31 cellular contexts compared by ENCODE assay signal in the genomic region with DNA sequence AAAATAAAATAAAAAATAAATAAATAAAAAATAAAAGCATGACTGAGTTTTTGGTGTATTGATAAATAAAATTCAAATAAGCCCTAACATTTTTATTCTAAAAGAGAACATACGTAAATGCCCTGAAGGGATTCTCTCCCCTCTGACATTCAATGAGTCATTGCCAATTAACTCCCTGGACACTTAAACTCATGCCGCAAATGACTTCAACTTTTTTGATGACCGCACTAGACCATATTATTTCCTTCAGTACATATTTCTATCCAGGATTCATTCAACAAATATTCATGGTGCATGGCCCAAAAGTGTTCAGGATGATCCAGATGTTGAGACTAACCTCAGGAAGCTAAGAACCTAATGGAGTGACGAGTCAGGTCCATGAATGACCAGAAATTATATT.
"Had no signal": no experiment of that assay in that cellular context is flagged by ENCODE, and none has a peak within 500 bp of the region (broad histone marks: within the 10 kb centered on the region; RNA-seq: fewer than 3 reads in every experiment).

No MANE protein-coding gene starts in this region.

- H3K27me3 ChIP-seq: esophagus muscularis mucosa, foreskin keratinocyte, heart left ventricle, pancreas, sigmoid colon, suprapubic skin, tibial artery had no signal

- H3K27me3 Mint-ChIP-seq: activated CD4-positive, alpha-beta memory T cell treated with anti-CD3 and anti-CD28 coated beads, Interleukin-2, amount 10 ng/mL, durations not matched to agents 7 days and 5 days; activated CD4-positive, alpha-beta T cell treated with anti-CD3 and anti-CD28 coated beads, Interleukin-2, amount 10 ng/mL, durations not matched to agents 24 days and 14 days; activated T-cell treated with anti-CD3 and anti-CD28 coated beads, Interleukin-2, amount 50 U/mL, for 24 hours had no signal

- H3K4me2 ChIP-seq: smooth muscle cell had no signal

- H3K4me1 Mint-ChIP-seq: activated CD4-positive, alpha-beta memory T cell treated with anti-CD3 and anti-CD28 coated beads, Interleukin-2, amount 10 ng/mL, durations not matched to agents 7 days and 5 days; activated CD4-positive, alpha-beta T cell treated with anti-CD3 and anti-CD28 coated beads, Interleukin-2, amount 10 ng/mL, durations not matched to agents 24 days and 14 days; immature natural killer cell had no signal

- DNase-seq: activated CD4-positive, alpha-beta memory T cell treated with anti-CD3 and anti-CD28 coated beads, Interleukin-2, amount 10 ng/mL, durations not matched to agents 7 days and 5 days; activated CD4-positive, alpha-beta T cell treated with anti-CD3 and anti-CD28 coated beads, Interleukin-2, amount 10 ng/mL, durations not matched to agents 24 days and 14 days; activated CD4-positive, CD25-positive, alpha-beta regulatory T cell treated with anti-CD3 and anti-CD28 coated beads, Interleukin-2, amount 50 U/mL, for 72 hours; activated CD8-positive, alpha-beta memory T cell treated with anti-CD3 and anti-CD28 coated beads, Interleukin-2, amount 50 U/mL, for 48 hours; activated gamma-delta T cell treated with Interleukin-2 at 50 U/mL for 16 hours; activated naive CD4-positive, alpha-beta T cell treated with anti-CD3 and anti-CD28 coated beads, Interleukin-2, amount 50 U/mL, for 16 hours; activated T-cell treated with anti-CD3 and anti-CD28 coated beads, Interleukin-2, amount 50 U/mL, for 24 hours; amniotic stem cell; central memory CD4-positive, alpha-beta T cell; endodermal cell; heart left ventricle; hypothalamus; immature natural killer cell; kidney; left colon; naive thymus-derived CD8-positive, alpha-beta T cell; nucleus accumbens; pancreas; sigmoid colon; stimulated activated CD4-positive, alpha-beta T cell treated with anti-CD3 and anti-CD28 coated beads, Interleukin-15, amount 100 ng/mL, for 24 hours; stimulated activated CD4-positive, alpha-beta T cell treated with anti-CD3 and anti-CD28 coated beads, Interleukin-2, amount 100 ng/mL, for 24 hours; stimulated activated naive CD4-positive, alpha-beta T cell; tibial artery had no signal

- ATAC-seq: heart left ventricle; left colon; naive thymus-derived CD8-positive, alpha-beta T cell had no signal

- H3K36me3 Mint-ChIP-seq: immature natural killer cell; memory B cell; naive thymus-derived CD8-positive, alpha-beta T cell had no signal

- H3K9me3 ChIP-seq: esophagus muscularis mucosa, heart left ventricle, pancreas, prostate gland, sigmoid colon, suprapubic skin, tibial artery had no signal

- H3K27ac ChIP-seq: esophagus muscularis mucosa, foreskin keratinocyte, heart left ventricle, pancreas, prostate gland, sigmoid colon, suprapubic skin, tibial artery had no signal

- H3K9me3 Mint-ChIP-seq: activated CD4-positive, alpha-beta memory T cell treated with anti-CD3 and anti-CD28 coated beads, Interleukin-2, amount 10 ng/mL, durations not matched to agents 7 days and 5 days; activated CD4-positive, alpha-beta T cell treated with anti-CD3 and anti-CD28 coated beads, Interleukin-2, amount 10 ng/mL, durations not matched to agents 24 days and 14 days; activated T-cell treated with anti-CD3 and anti-CD28 coated beads, Interleukin-2, amount 50 U/mL, for 24 hours; endodermal cell; immature natural killer cell; naive thymus-derived CD8-positive, alpha-beta T cell; neural crest cell; T-helper 1 cell treated with Interleukin-12 subunit alpha and Interleukin-12 subunit beta and Interleukin-4 antibody, amounts not matched to agents 30 μg/mL and 1 μg/mL, for 36 hours had no signal

- H3K4me3 Mint-ChIP-seq: activated CD4-positive, alpha-beta memory T cell treated with anti-CD3 and anti-CD28 coated beads, Interleukin-2, amount 10 ng/mL, durations not matched to agents 7 days and 5 days; activated CD4-positive, alpha-beta T cell treated with anti-CD3 and anti-CD28 coated beads, Interleukin-2, amount 10 ng/mL, durations not matched to agents 24 days and 14 days; activated T-cell treated with anti-CD3 and anti-CD28 coated beads, Interleukin-2, amount 50 U/mL, for 24 hours; endodermal cell; immature natural killer cell; memory B cell; naive thymus-derived CD8-positive, alpha-beta T cell; neural crest cell; T-helper 1 cell treated with Interleukin-12 subunit alpha and Interleukin-12 subunit beta and Interleukin-4 antibody, amounts not matched to agents 30 μg/mL and 1 μg/mL, for 36 hours had no signal

- H3K36me3 ChIP-seq: esophagus muscularis mucosa, heart left ventricle, pancreas, prostate gland, sigmoid colon, suprapubic skin, tibial artery had no signal

- H3K4me1 ChIP-seq: foreskin keratinocyte, heart left ventricle, pancreas, prostate gland, sigmoid colon, tibial artery had no signal

- H3K4me3 ChIP-seq: esophagus muscularis mucosa, heart left ventricle, pancreas, prostate gland, sigmoid colon, smooth muscle cell, suprapubic skin, tibial artery had no signal

- H3K27ac Mint-ChIP-seq: activated CD4-positive, alpha-beta memory T cell treated with anti-CD3 and anti-CD28 coated beads, Interleukin-2, amount 10 ng/mL, durations not matched to agents 7 days and 5 days; activated CD4-positive, alpha-beta T cell treated with anti-CD3 and anti-CD28 coated beads, Interleukin-2, amount 10 ng/mL, durations not matched to agents 24 days and 14 days; activated T-cell treated with anti-CD3 and anti-CD28 coated beads, Interleukin-2, amount 50 U/mL, for 24 hours; endodermal cell; immature natural killer cell; memory B cell; naive thymus-derived CD8-positive, alpha-beta T cell; T-helper 1 cell treated with Interleukin-12 subunit alpha and Interleukin-12 subunit beta and Interleukin-4 antibody, amounts not matched to agents 30 μg/mL and 1 μg/mL, for 36 hours had no signal
